16 cellular contexts compared by ENCODE assay signal in genomic region chr6:6987749-6988148, GRCh38.
"Had no signal": no experiment of that assay in that cellular context is flagged by ENCODE, and none has a peak within 500 bp of the region (broad histone marks: within the 10 kb centered on the region; RNA-seq: fewer than 3 reads in every experiment).

No MANE protein-coding gene starts in this region.

- H3K27ac ChIP-seq: adrenal gland, colonic mucosa, left lung, pancreas, tibial nerve had no signal

- H3K4me1 ChIP-seq: adrenal gland, colonic mucosa, left lung, pancreas, tibial nerve had no signal

- H3K27me3 ChIP-seq: adrenal gland, colonic mucosa, left lung, pancreas, tibial nerve had no signal

- H3K4me3 ChIP-seq: adrenal gland, colonic mucosa, left lung, pancreas, tibial nerve had no signal

- ATAC-seq: left lung, pancreas had no signal

- FAIRE-seq: pancreas had no signal

- DNase-seq: activated CD4-positive, alpha-beta T cell treated with anti-CD3 and anti-CD28 coated beads, Interleukin-2, amount 50 U/mL, for 1 hour; activated naive CD4-positive, alpha-beta T cell treated with anti-CD3 and anti-CD28 coated beads, Interleukin-2, amount 50 U/mL, for 16 hours; activated T-cell treated with anti-CD3 and anti-CD28 coated beads, Interleukin-2, amount 50 U/mL, for 1 hour; adrenal gland; colonic mucosa; effector CD4-positive, alpha-beta T cell; foreskin melanocyte; head of caudate nucleus; islet precursor cell; left lung; mesenchymal stem cell; pancreas; retina; stimulated activated CD4-positive, alpha-beta T cell treated with anti-CD3 and anti-CD28 coated beads, Interleukin-15, amount 100 ng/mL, for 24 hours; stimulated activated CD4-positive, alpha-beta T cell treated with anti-CD3 and anti-CD28 coated beads, Interleukin-4, amount 100 ng/mL, for 24 hours had no signal

- H3K9me3 ChIP-seq: adrenal gland, colonic mucosa, left lung, pancreas, tibial nerve had no signal

- H3K36me3 ChIP-seq: adrenal gland, colonic mucosa, left lung, pancreas, tibial nerve had no signal
